ENCODE assay signal across 8 cellular contexts in genomic region chr22:36365020-36365411, GRCh38.
DNase-seq lines count a peak whose midpoint lies in the region; ATAC-seq and TF ChIP-seq lines count a peak whose summit lies in the region.

No MANE protein-coding gene starts in this region.

- ATAC-seq in GM18498 (IDR thresholded peaks at IDR 0.05; ENCODE audit: unreplicated experiment) = peak; percentile 52
- ATAC-seq in HG02981 (IDR thresholded peaks at IDR 0.05; ENCODE audit: unreplicated experiment) = no peak
- no peak for ATAC-seq in HG02678 (IDR thresholded peaks at IDR 0.05; ENCODE audit: unreplicated experiment)

- H3K4me3 ChIP-seq in foreskin fibroblast (ENCODE audit: low read depth in 1 of 2, low read length in 2 of 2) (no peak overlapping the region), skeletal muscle cell (ENCODE audit: low read depth, low read length) (no peak overlapping the region)

- peak; percentile 56 for DNase-seq in OCI-M1 (lab: John Stamatoyannopoulos, UW)
- DNase-seq in activated T-helper 1 cell treated with anti-CD3 and anti-CD28 coated beads, Interleukin-2, amount 50 U/mL, for 16 hours (ENCODE audit: low read depth in 1 of 2, low spot score in 1 of 2) = peak; percentile 53 to 80
- peak; percentile 98 for DNase-seq in foreskin fibroblast
- peak; percentile 94 for DNase-seq in skeletal muscle cell (ENCODE audit: low read depth)
- DNase-seq in Ammon's horn (ENCODE audit: low spot score) = no peak

- TF ChIP-seq CTCF in foreskin fibroblast (IDR thresholded peaks at IDR 0.05; ENCODE audit: low read depth, low read length) = no peak
